ENCODE assay signal across 32 cellular contexts in the genomic region with DNA sequence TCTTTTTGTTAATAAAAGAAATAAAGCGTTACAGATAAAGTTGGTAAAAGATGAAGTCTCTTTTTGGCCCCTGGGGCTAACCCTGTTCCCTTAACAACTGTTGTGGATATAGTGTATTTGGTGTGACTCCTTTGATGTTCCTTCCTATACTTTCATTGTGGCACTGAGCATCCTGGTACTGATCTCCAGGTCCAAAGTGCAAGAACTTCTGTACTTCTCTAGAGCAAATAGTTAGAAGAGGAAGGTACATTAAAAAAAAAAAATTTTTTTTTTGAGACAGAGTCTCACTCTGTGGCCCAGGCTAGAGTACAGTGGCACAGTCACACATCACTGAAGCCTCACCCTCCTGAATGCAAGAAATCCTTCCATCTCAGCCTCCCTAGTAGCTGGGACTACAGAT.
"Had no signal": no experiment of that assay in that cellular context is flagged by ENCODE, and none has a peak within 500 bp of the region (broad histone marks: within the 10 kb centered on the region; RNA-seq: fewer than 3 reads in every experiment).

No MANE protein-coding gene starts in this region.

- H3K27ac ChIP-seq: adrenal gland, ascending aorta, breast epithelium, cardiac muscle cell, colonic mucosa, WERI-Rb-1 had no signal

- H3K27ac Mint-ChIP-seq: activated B cell treated with CpG ODN at 0.5 μM for 24 hours; activated CD4-positive, alpha-beta memory T cell treated with anti-CD3 and anti-CD28 coated beads for 36 hours; activated CD4-positive, alpha-beta T cell treated with anti-CD3 and anti-CD28 coated beads for 36 hours; activated CD4-positive, alpha-beta T cell treated with anti-CD3 and anti-CD28 coated beads, Interleukin-2, amount 10 ng/mL, durations not matched to agents 24 days and 14 days; activated CD8-positive, alpha-beta memory T cell treated with anti-CD3 and anti-CD28 coated beads, Interleukin-2, amount 10 ng/mL, durations not matched to agents 7 days and 5 days; activated CD8-positive, alpha-beta T cell treated with anti-CD3 and anti-CD28 coated beads, Interleukin-2, amount 10 ng/mL, durations not matched to agents 7 days and 5 days; activated naive CD4-positive, alpha-beta T cell treated with anti-CD3 and anti-CD28 coated beads for 36 hours; activated naive CD4-positive, alpha-beta T cell treated with anti-CD3 and anti-CD28 coated beads, Interleukin-2, amount 50 U/mL, for 24 hours; activated naive CD8-positive, alpha-beta T cell treated with anti-CD3 and anti-CD28 coated beads for 36 hours; activated naive CD8-positive, alpha-beta T cell treated with anti-CD3 and anti-CD28 coated beads, Interleukin-2, amount 50 U/mL, for 24 hours; activated T-helper 1 cell treated with anti-CD3 and anti-CD28 coated beads, Interleukin-12 subunit alpha, Interleukin-12 subunit beta, Interleukin-2, Interleukin-4 antibody, amounts not matched to agents 30 ng/mL and 10 ng/mL and 1 ng/mL, durations not matched to agents 14 hours and 24 hours and 36 hours; activated T-helper 2 cell treated with anti-CD3 and anti-CD28 coated beads, Interferon-gamma antibody, Interleukin-2, Interleukin-4, amounts not matched to agents 10 μg/mL and 5 μg/mL and 100 μg/mL, durations not matched to agents 14 hours and 24 hours and 36 hours; brain; T-helper 17 cell; T-helper 2 cell treated with Interferon-gamma antibody and Interleukin-4, amounts not matched to agents 5 μg/mL and 100 μg/mL, for 36 hours had no signal

- H3K9me3 Mint-ChIP-seq: activated B cell treated with CpG ODN at 0.5 μM for 24 hours; activated CD4-positive, alpha-beta memory T cell treated with anti-CD3 and anti-CD28 coated beads for 36 hours; activated CD4-positive, alpha-beta T cell treated with anti-CD3 and anti-CD28 coated beads, Interleukin-2, amount 10 ng/mL, durations not matched to agents 24 days and 14 days; activated naive CD4-positive, alpha-beta T cell treated with anti-CD3 and anti-CD28 coated beads for 36 hours; activated naive CD4-positive, alpha-beta T cell treated with anti-CD3 and anti-CD28 coated beads, Interleukin-2, amount 50 U/mL, for 24 hours; activated naive CD8-positive, alpha-beta T cell treated with anti-CD3 and anti-CD28 coated beads for 36 hours; activated naive CD8-positive, alpha-beta T cell treated with anti-CD3 and anti-CD28 coated beads, Interleukin-2, amount 50 U/mL, for 24 hours; activated T-helper 1 cell treated with anti-CD3 and anti-CD28 coated beads, Interleukin-12 subunit alpha, Interleukin-12 subunit beta, Interleukin-2, Interleukin-4 antibody, amounts not matched to agents 30 ng/mL and 10 ng/mL and 1 ng/mL, durations not matched to agents 14 hours and 24 hours and 36 hours; activated T-helper 2 cell treated with anti-CD3 and anti-CD28 coated beads, Interferon-gamma antibody, Interleukin-2, Interleukin-4, amounts not matched to agents 10 μg/mL and 5 μg/mL and 100 μg/mL, durations not matched to agents 14 hours and 24 hours and 36 hours; brain; T-helper 2 cell treated with Interferon-gamma antibody and Interleukin-4, amounts not matched to agents 5 μg/mL and 100 μg/mL, for 36 hours had no signal

- H3K9me3 ChIP-seq: adrenal gland, ascending aorta, breast epithelium, colonic mucosa had no signal

- H3K4me1 ChIP-seq: breast epithelium, colonic mucosa had no signal

- H3K36me3 ChIP-seq: colonic mucosa had no signal

- H3K27me3 Mint-ChIP-seq: activated B cell treated with CpG ODN at 0.5 μM for 24 hours; activated CD4-positive, alpha-beta memory T cell treated with anti-CD3 and anti-CD28 coated beads for 36 hours; activated CD4-positive, alpha-beta T cell treated with anti-CD3 and anti-CD28 coated beads for 36 hours; activated CD4-positive, alpha-beta T cell treated with anti-CD3 and anti-CD28 coated beads, Interleukin-2, amount 10 ng/mL, durations not matched to agents 24 days and 14 days; activated CD8-positive, alpha-beta memory T cell treated with anti-CD3 and anti-CD28 coated beads, Interleukin-2, amount 10 ng/mL, durations not matched to agents 7 days and 5 days; activated naive CD4-positive, alpha-beta T cell treated with anti-CD3 and anti-CD28 coated beads, Interleukin-2, amount 50 U/mL, for 24 hours; activated naive CD8-positive, alpha-beta T cell treated with anti-CD3 and anti-CD28 coated beads for 36 hours; activated naive CD8-positive, alpha-beta T cell treated with anti-CD3 and anti-CD28 coated beads, Interleukin-2, amount 50 U/mL, for 24 hours; brain; T-helper 17 cell had no signal

- DNase-seq: activated B cell treated with CpG ODN at 0.5 μM for 24 hours; activated CD4-positive, alpha-beta memory T cell treated with anti-CD3 and anti-CD28 coated beads for 36 hours; activated CD4-positive, alpha-beta T cell treated with anti-CD3 and anti-CD28 coated beads for 36 hours; activated CD4-positive, alpha-beta T cell treated with anti-CD3 and anti-CD28 coated beads, Interleukin-2, amount 10 ng/mL, durations not matched to agents 24 days and 14 days; activated CD4-positive, CD25-positive, alpha-beta regulatory T cell treated with anti-CD3 and anti-CD28 coated beads, Interleukin-2, amount 50 U/mL, for 72 hours; activated CD8-positive, alpha-beta memory T cell treated with anti-CD3 and anti-CD28 coated beads, Interleukin-2, amount 10 ng/mL, durations not matched to agents 7 days and 5 days; activated CD8-positive, alpha-beta memory T cell treated with anti-CD3 and anti-CD28 coated beads, Interleukin-2, amount 50 U/mL, for 4 hours; activated CD8-positive, alpha-beta T cell treated with anti-CD3 and anti-CD28 coated beads, Interleukin-2, amount 10 ng/mL, durations not matched to agents 7 days and 5 days; activated effector memory CD4-positive, alpha-beta T cell treated with anti-CD3 and anti-CD28 coated beads, Interleukin-2, amount 50 U/mL, for 16 hours; activated naive CD4-positive, alpha-beta T cell treated with anti-CD3 and anti-CD28 coated beads for 36 hours; activated naive CD8-positive, alpha-beta T cell treated with anti-CD3 and anti-CD28 coated beads for 36 hours; activated naive CD8-positive, alpha-beta T cell treated with anti-CD3 and anti-CD28 coated beads, Interleukin-2, amount 50 U/mL, for 24 hours; activated T-cell treated with anti-CD3 and anti-CD28 coated beads, Interleukin-2, amount 50 U/mL, for 1 hour; activated T-cell treated with anti-CD3 and anti-CD28 coated beads, Interleukin-2, amount 50 U/mL, for 48 hours; adrenal gland; central memory CD4-positive, alpha-beta T cell; cerebellar nuclear complex; colonic mucosa; effector CD8-positive, alpha-beta T cell; foreskin fibroblast; T-helper 1 cell; T-helper 17 cell; T1000; WERI-Rb-1 had no signal

- H3K27me3 ChIP-seq: adrenal gland, ascending aorta, breast epithelium, cardiac muscle cell, colonic mucosa had no signal

- H3K4me3 ChIP-seq: adrenal gland, ascending aorta, breast epithelium, cardiac muscle cell, colonic mucosa had no signal

- H3K4me3 Mint-ChIP-seq: activated B cell treated with CpG ODN at 0.5 μM for 24 hours; activated CD4-positive, alpha-beta memory T cell treated with anti-CD3 and anti-CD28 coated beads for 36 hours; activated CD4-positive, alpha-beta T cell treated with anti-CD3 and anti-CD28 coated beads for 36 hours; activated CD4-positive, alpha-beta T cell treated with anti-CD3 and anti-CD28 coated beads, Interleukin-2, amount 10 ng/mL, durations not matched to agents 24 days and 14 days; activated CD8-positive, alpha-beta memory T cell treated with anti-CD3 and anti-CD28 coated beads, Interleukin-2, amount 10 ng/mL, durations not matched to agents 7 days and 5 days; activated CD8-positive, alpha-beta T cell treated with anti-CD3 and anti-CD28 coated beads, Interleukin-2, amount 10 ng/mL, durations not matched to agents 7 days and 5 days; activated naive CD4-positive, alpha-beta T cell treated with anti-CD3 and anti-CD28 coated beads for 36 hours; activated naive CD4-positive, alpha-beta T cell treated with anti-CD3 and anti-CD28 coated beads, Interleukin-2, amount 50 U/mL, for 24 hours; activated naive CD8-positive, alpha-beta T cell treated with anti-CD3 and anti-CD28 coated beads for 36 hours; activated naive CD8-positive, alpha-beta T cell treated with anti-CD3 and anti-CD28 coated beads, Interleukin-2, amount 50 U/mL, for 24 hours; activated T-helper 1 cell treated with anti-CD3 and anti-CD28 coated beads, Interleukin-12 subunit alpha, Interleukin-12 subunit beta, Interleukin-2, Interleukin-4 antibody, amounts not matched to agents 30 ng/mL and 10 ng/mL and 1 ng/mL, durations not matched to agents 14 hours and 24 hours and 36 hours; brain; T-helper 17 cell; T-helper 2 cell treated with Interferon-gamma antibody and Interleukin-4, amounts not matched to agents 5 μg/mL and 100 μg/mL, for 36 hours had no signal
